ENCODE assay signal across 1 cellular context in genomic region chr20:7980332-7981046, GRCh38.
TF ChIP-seq lines count a peak whose summit lies in the region.

No MANE protein-coding gene starts in this region.

TF ChIP-seq in H1, 55 proteins besides CTCF, POLR2A, EP300 and RAD21:
- TF ChIP-seq NRF1 (IDR thresholded peaks at IDR 0.05; ENCODE audit: low read depth, low read length) = no peak
- no peak for TF ChIP-seq HDAC2 (IDR thresholded peaks at IDR 0.05; ENCODE audit: borderline replicate concordance in 1 of 2, low read depth in 2 of 2, low read length in 2 of 2)
- TF ChIP-seq SP4 (IDR thresholded peaks at IDR 0.05; ENCODE audit: low read length) = no peak
- TF ChIP-seq SIX5 (IDR thresholded peaks at IDR 0.05; ENCODE audit: low read depth, low read length) = no peak
- no peak for TF ChIP-seq KDM1A (IDR thresholded peaks at IDR 0.05; ENCODE audit: borderline replicate concordance, low read length)
- TF ChIP-seq CEBPB (IDR thresholded peaks at IDR 0.05; ENCODE audit: low read depth, low read length) = peak; percentile 80
